21 cellular contexts compared by ENCODE assay signal in genomic region chr6:44346818-44347217, GRCh38. TPM values are rescaled to one million over a fixed set of nuclear protein-coding genes. Genes with fewer than 3 reads are reported as not detected.
"Had no signal": no experiment of that assay in that cellular context is flagged by ENCODE, and none has a peak within 500 bp of the region (broad histone marks: within the 10 kb centered on the region; RNA-seq: fewer than 3 reads in every experiment).

No MANE protein-coding gene starts in this region.

RNA-seq across cellular contexts. Expression of gene SPATS1, which starts 4.4 kb away (rescaled TPM):
- total RNA-seq: activated naive CD4-positive, alpha-beta T cell treated with anti-CD3 and anti-CD28 coated beads for 36 hours; activated naive CD4-positive, alpha-beta T cell treated with anti-CD3 and anti-CD28 coated beads, Interleukin-2, amount 50 U/mL, for 72 hours; activated naive CD8-positive, alpha-beta T cell treated with anti-CD3 and anti-CD28 coated beads for 36 hours; activated naive CD8-positive, alpha-beta T cell treated with anti-CD3 and anti-CD28 coated beads, Interleukin-2, amount 10 ng/mL, durations not matched to agents 7 days and 5 days; activated T-cell treated with anti-CD3 and anti-CD28 coated beads, Interleukin-2, amount 50 U/mL, for 4 hours; activated T-cell treated with anti-CD3 and anti-CD28 coated beads, Interleukin-2, amount 50 U/mL, for 72 hours; activated T-helper 1 cell treated with anti-CD3 and anti-CD28 coated beads, Interleukin-12 subunit alpha, Interleukin-12 subunit beta, Interleukin-2, Interleukin-4 antibody, amounts not matched to agents 30 ng/mL and 10 ng/mL and 1 ng/mL, durations not matched to agents 14 hours and 24 hours and 36 hours; activated T-helper 17 cell treated with anti-CD3 and anti-CD28 coated beads, Interleukin-2, amount 50 U/mL, for 72 hours; activated T-helper 2 cell treated with anti-CD3 and anti-CD28 coated beads, Interferon-gamma antibody, Interleukin-2, Interleukin-4, amounts not matched to agents 10 μg/mL and 5 μg/mL and 100 μg/mL, durations not matched to agents 14 hours and 24 hours and 36 hours; adrenal gland; aorta; ascending aorta; astrocyte; body of pancreas; breast epithelium; bronchial epithelial cell; cardiac muscle cell; cardiac septum; cerebellum; chondrocyte had no signal
- polyA plus RNA-seq: adipose tissue, aorta, cardiac muscle cell had no signal
